In genomic region chr5:1385395-1386273, GRCh38 we compare ENCODE assay signal across 8 cellular contexts. TPM values are rescaled to one million over a fixed set of nuclear protein-coding genes. Genes with fewer than 3 reads are reported as not detected.
DNase-seq lines count a peak whose midpoint lies in the region; ATAC-seq and TF ChIP-seq lines count a peak whose summit lies in the region.

No MANE protein-coding gene starts in this region.

- peak overlapping the region; percentile 91 for H3K4me2 ChIP-seq in Karpas-422 (ENCODE audit: low read depth, low read length, poor library complexity, severe bottlenecking)

- H3K27ac ChIP-seq in Karpas-422 (ENCODE audit: low read length) (no peak overlapping the region), SK-N-MC (no peak overlapping the region), heart left ventricle (peak overlapping the region in 8 of 12 donors; percentile 10 to 90 (median 46)), upper lobe of left lung (peak overlapping the region; percentile 85 to 90 (median 88))

- no peaks in the 10 kb centered on the region for H3K79me2 ChIP-seq in Karpas-422 (ENCODE audit: low read length)

- no peaks in the 10 kb centered on the region for H3K27me3 ChIP-seq in Karpas-422 (ENCODE audit: low read length)
- H3K27me3 ChIP-seq in heart left ventricle: peaks cover 0 to 30% (median 2%) of the 10 kb centered on the region in 9 donors
- no peaks in the 10 kb centered on the region for H3K27me3 ChIP-seq in upper lobe of left lung

- no peaks in the 10 kb centered on the region for H3K36me3 ChIP-seq in Karpas-422 (ENCODE audit: insufficient read depth, low read length)
- H3K36me3 ChIP-seq in SK-N-MC (ENCODE audit: insufficient read depth, low read length): no peaks in the 10 kb centered on the region
- H3K36me3 ChIP-seq in heart left ventricle: no peaks in the 10 kb centered on the region
- no peaks in the 10 kb centered on the region for H3K36me3 ChIP-seq in upper lobe of left lung

- intact Hi-C loops in heart left ventricle (cut with DNase I): loop anchor here in 7 of 10 donors (5.0 to 10.0 kb wide), 2 partner anchors 257 to 259 kb away; no protein-coding TSS in a partner anchor

- H2AFZ ChIP-seq in Karpas-422 (ENCODE audit: low read length): peak overlapping the region; percentile 89

- no peaks in the 10 kb centered on the region for H3K9me2 ChIP-seq in Karpas-422 (replicated peaks; ENCODE audit: insufficient read depth, low read length)

- H3K9me3 ChIP-seq in Karpas-422 (ENCODE audit: low read length) (no peaks in the 10 kb centered on the region), SK-N-MC (ENCODE audit: low read depth, low read length) (no peaks in the 10 kb centered on the region), heart left ventricle (no peaks in the 10 kb centered on the region), upper lobe of left lung (no peaks in the 10 kb centered on the region)

- TF ChIP-seq CTCF in heart left ventricle (IDR thresholded peaks at IDR 0.05) (no peak), upper lobe of left lung (IDR thresholded peaks at IDR 0.05) (peak in 2 of 6 experiments; percentile 11 to 12)

- peak; percentile 87 for ATAC-seq in GM21737 (IDR thresholded peaks at IDR 0.05; ENCODE audit: unreplicated experiment)
- ATAC-seq in activated naive CD4-positive, alpha-beta T cell treated with anti-CD3 and anti-CD28 coated beads, Interleukin-2, amount 50 U/mL, for 72 hours: peak; percentile 95 to 98
- peak; percentile 75 to 96 (median 93) for ATAC-seq in heart left ventricle
- ATAC-seq in upper lobe of left lung (ENCODE audit: low FRiP score in 2 of 2): peak; percentile 94 to 95

- peak overlapping the region; percentile 92 to 95 for H3K27ac Mint-ChIP-seq in activated naive CD4-positive, alpha-beta T cell treated with anti-CD3 and anti-CD28 coated beads, Interleukin-2, amount 50 U/mL, for 72 hours

- 11 to 19% (median 13%) methylated on average over 35 to 48 of the region's 48 CpGs for WGBS in heart left ventricle, 4 donors
- 17 to 20% methylated on average over 26 to 37 of the region's 48 CpGs for WGBS in upper lobe of left lung, 2 donors

- H3K9ac ChIP-seq in Karpas-422 (ENCODE audit: low read length) (peak overlapping the region; percentile 70), SK-N-MC (ENCODE audit: insufficient read length) (no peak overlapping the region)

- H4K20me1 ChIP-seq in Karpas-422 (ENCODE audit: insufficient read depth, low read depth, low read length): no peaks in the 10 kb centered on the region

- H3K36me3 Mint-ChIP-seq in activated naive CD4-positive, alpha-beta T cell treated with anti-CD3 and anti-CD28 coated beads, Interleukin-2, amount 50 U/mL, for 72 hours: no peaks in the 10 kb centered on the region

- H3K9me3 Mint-ChIP-seq in activated naive CD4-positive, alpha-beta T cell treated with anti-CD3 and anti-CD28 coated beads, Interleukin-2, amount 50 U/mL, for 72 hours: peaks cover 0 to 8% of the 10 kb centered on the region in 2 donors

- peak in 1 of 2 donors; percentile 26 for TF ChIP-seq POLR2A in heart left ventricle (IDR thresholded peaks at IDR 0.05)
- TF ChIP-seq POLR2A in upper lobe of left lung (IDR thresholded peaks at IDR 0.05): peak in 3 of 4 donors; percentile 65 to 95 (median 76)

- no peak for TF ChIP-seq EP300 in upper lobe of left lung (IDR thresholded peaks at IDR 0.05)

- H3K4me1 ChIP-seq in Karpas-422 (ENCODE audit: low read length): peaks cover 18% of the 10 kb centered on the region
- peaks cover 0 to 15% (median 5%) of the 10 kb centered on the region in 12 donors for H3K4me1 ChIP-seq in heart left ventricle
- H3K4me1 ChIP-seq in upper lobe of left lung: peaks cover 8 to 23% (median 14%) of the 10 kb centered on the region in 4 donors

- H3K4me3 ChIP-seq in Karpas-422 (ENCODE audit: low read length) (peak overlapping the region; percentile 81), SK-N-MC (peak overlapping the region; percentile 72), heart left ventricle (peak overlapping the region; percentile 12 to 73 (median 63)), upper lobe of left lung (peak overlapping the region; percentile 37 to 74 (median 61))

- DNase-seq in DMS79 treated with DMSO at 0.1 percent for 48 hours (lab: John Stamatoyannopoulos, UW): peak; percentile 78
- peak; percentile 91 for DNase-seq in Karpas-422
- no peak for DNase-seq in SK-N-MC (ENCODE audit: low read depth, low spot score)
- peak; percentile 86 to 88 for DNase-seq in activated naive CD4-positive, alpha-beta T cell treated with anti-CD3 and anti-CD28 coated beads, Interleukin-2, amount 50 U/mL, for 72 hours (ENCODE audit: low spot score in 2 of 2)
- DNase-seq in heart left ventricle: peak; percentile 81 to 94 (median 85)
- DNase-seq in pons (ENCODE audit: low spot score): peak; percentile 69
- peak; percentile 95 to 98 for DNase-seq in upper lobe of left lung

RNA-seq across cellular contexts. Expression of gene CLPTM1L, which starts 40.7 kb away (rescaled TPM):
- 141 and 164 TPM in 2 replicates for total RNA-seq in Karpas-422 (2014; rRNA removed; shearing (Covaris generic); ENCODE audit: low replicate concordance)
- 10 to 100 TPM; 44.8 to 67.9 TPM for total RNA-seq in activated naive CD4-positive, alpha-beta T cell treated with anti-CD3 and anti-CD28 coated beads, Interleukin-2, amount 50 U/mL, for 72 hours
- total RNA-seq in heart left ventricle (10 to 100 TPM; 31.0 to 60.2 (median 39.4) TPM), upper lobe of left lung (100 to 1,000 TPM; 135 to 311 (median 204) TPM)
- 10 to 100 TPM; 23.5 to 96.8 TPM for polyA plus RNA-seq in heart left ventricle

RNA-seq across cellular contexts. Expression of gene SLC6A3, which starts 59.6 kb away (rescaled TPM):
- total RNA-seq in Karpas-422 (2014; rRNA removed; shearing (Covaris generic); ENCODE audit: low replicate concordance): not detected in 2 replicates
- not detected for total RNA-seq in activated naive CD4-positive, alpha-beta T cell treated with anti-CD3 and anti-CD28 coated beads, Interleukin-2, amount 50 U/mL, for 72 hours
- under 1 TPM in 3 of 9 donors, not detected in 6; 0.08 to 0.29 (median 0.14) TPM for total RNA-seq in heart left ventricle
- under 1 TPM in 1 of 2 donors, not detected in 1; 0.06 TPM for polyA plus RNA-seq in heart left ventricle
- total RNA-seq in upper lobe of left lung: 1 to 10 TPM in 1 of 6 donors, under 1 TPM in 3, not detected in 2; 0.15 to 1.2 (median 0.36) TPM

Comparison
In these comparisons a context has a peak if more than half of its experiments do, and no peak if none do; other contexts are left out.
1. H3K27ac ChIP-seq: peak in heart left ventricle (8 of 12) and upper lobe of left lung (4 of 4); none in Karpas-422 (single experiment) and SK-N-MC (single experiment).
2. Peak in every context shown above with its lines, with median percentiles within 50 percentile points of each other: ATAC-seq and H3K4me3 ChIP-seq.